1 cellular context compared by ENCODE assay signal in genomic region chr12:92145481-92145730, GRCh38.
TF ChIP-seq lines count a peak whose summit lies in the region.

No MANE protein-coding gene starts in this region.

TF ChIP-seq in HepG2, 621 proteins besides CTCF, POLR2A, EP300 and RAD21 (continued from another document):
- TF ChIP-seq ARID4A (CRISPR knock-in tag; IDR thresholded peaks at IDR 0.05; ENCODE audit: borderline replicate concordance) (no peak), SNAI1 (CRISPR knock-in tag; IDR thresholded peaks at IDR 0.05; ENCODE audit: borderline replicate concordance) (no peak), TBL1XR1 (IDR thresholded peaks at IDR 0.05; ENCODE audit: borderline replicate concordance, low read length, partially characterized antibody) (no peak), ZNF777 (CRISPR knock-in tag; IDR thresholded peaks at IDR 0.05) (peak; percentile 95), ELF1 (CRISPR knock-in tag; IDR thresholded peaks at IDR 0.05) (no peak), SALL2 (CRISPR knock-in tag; IDR thresholded peaks at IDR 0.05) (no peak), THAP11 (CRISPR knock-in tag; IDR thresholded peaks at IDR 0.05) (no peak), HOXA5 (CRISPR knock-in tag; IDR thresholded peaks at IDR 0.05) (no peak), PBX3 (CRISPR knock-in tag; IDR thresholded peaks at IDR 0.05; ENCODE audit: borderline replicate concordance) (no peak), ZNF781 (CRISPR knock-in tag; IDR thresholded peaks at IDR 0.05; ENCODE audit: borderline replicate concordance, not compliant biosample characterization) (no peak), HMGXB3 (CRISPR knock-in tag; IDR thresholded peaks at IDR 0.05; ENCODE audit: borderline replicate concordance) (no peak), ZNF180 (CRISPR knock-in tag; IDR thresholded peaks at IDR 0.05; ENCODE audit: borderline replicate concordance, low read depth) (no peak), SYNCRIP (IDR thresholded peaks at IDR 0.05; ENCODE audit: insufficient read depth, low read depth, low read length) (no peak), ZMAT5 (CRISPR knock-in tag; IDR thresholded peaks at IDR 0.05; ENCODE audit: borderline replicate concordance, low read depth) (no peak), CBX1 (IDR thresholded peaks at IDR 0.05; ENCODE audit: low read depth) (peak; percentile 18), ZKSCAN1 (IDR thresholded peaks at IDR 0.05; ENCODE audit: low read length) (no peak), ASH2L (IDR thresholded peaks at IDR 0.05; ENCODE audit: insufficient read length, low read depth, low read length) (peak; percentile 50), ZBTB44 (CRISPR knock-in tag; IDR thresholded peaks at IDR 0.05) (no peak), PAX8 (CRISPR knock-in tag; IDR thresholded peaks at IDR 0.05; ENCODE audit: borderline replicate concordance) (0 out of 2 replicates have a peak, but pooled peaks have one; percentile 5), JUN (CRISPR knock-in tag; IDR thresholded peaks at IDR 0.05) (no peak), ZNF18 (CRISPR knock-in tag; IDR thresholded peaks at IDR 0.05; ENCODE audit: insufficient replicate concordance) (peak; percentile 49), MED13 (CRISPR knock-in tag; IDR thresholded peaks at IDR 0.05) (no peak), ZBTB39 (CRISPR knock-in tag; IDR thresholded peaks at IDR 0.05) (no peak), ZBTB7B (CRISPR knock-in tag; IDR thresholded peaks at IDR 0.05) (no peak)
